In the genomic region with DNA sequence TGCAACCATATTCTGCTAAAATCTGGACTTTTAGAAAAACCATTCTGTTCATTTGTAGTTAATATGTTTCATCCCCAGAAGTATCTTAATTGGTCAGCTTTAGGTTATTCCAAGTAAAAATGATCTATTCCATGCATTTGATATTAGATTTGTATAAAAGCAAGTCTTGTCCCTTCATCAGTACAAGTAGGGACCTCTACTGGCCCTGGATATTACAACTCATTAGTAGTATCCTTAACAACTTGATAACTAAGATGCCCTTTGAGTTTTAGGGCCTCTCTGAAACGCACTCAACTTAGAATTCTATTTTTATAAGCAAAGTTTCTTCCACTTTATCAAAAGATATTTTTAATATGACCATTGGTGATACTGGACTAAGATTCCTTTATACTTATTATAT, we compare ENCODE assay signal across 15 cellular contexts. TPM values are rescaled to one million over a fixed set of nuclear protein-coding genes. Genes with fewer than 3 reads are reported as not detected.
DNase-seq lines count a peak whose midpoint lies in the region; FAIRE-seq and TF ChIP-seq lines count a peak whose summit lies in the region.
"Had no signal": no experiment of that assay in that cellular context is flagged by ENCODE, and none has a peak within 500 bp of the region (broad histone marks: within the 10 kb centered on the region; RNA-seq: fewer than 3 reads in every experiment).

No MANE protein-coding gene starts in this region.

- no peak for TF ChIP-seq POLR2A in endothelial cell of umbilical vein (IDR thresholded peaks at IDR 0.05; ENCODE audit: low read depth, low read length)
- no peak for TF ChIP-seq POLR2A in transverse colon (IDR thresholded peaks at IDR 0.05)

- H3K27ac ChIP-seq in endothelial cell of umbilical vein (ENCODE audit: insufficient read depth, low read depth, low read length) (no peak overlapping the region), transverse colon (no peak overlapping the region)
- H3K27ac ChIP-seq: left ventricle myocardium inferior, spleen had no signal

- no peak overlapping the region for H3K9ac ChIP-seq in endothelial cell of umbilical vein (replicated peaks; ENCODE audit: extremely low read depth, insufficient read depth, low read length)

- in situ Hi-C loops in transverse colon (cut with MboI; ENCODE audit: low pct_ligation_motif_present in 1 of 4, low pct_unique_long_range_greater_than_20kb in 1 of 4, low sequenced_read_pairs in 3 of 4), result no loop called here

- TF ChIP-seq CTCF in endothelial cell of umbilical vein (IDR thresholded peaks at IDR 0.05; ENCODE audit: extremely low read depth in 1 of 2, insufficient read depth in 1 of 2, low read depth in 1 of 2, low read length in 2 of 2) (no peak), transverse colon (IDR thresholded peaks at IDR 0.05) (no peak)

- no peak for FAIRE-seq in endothelial cell of umbilical vein (lab: Jason Lieb, UNC)

- no peak overlapping the region for H3K4me2 ChIP-seq in endothelial cell of umbilical vein (ENCODE audit: insufficient read depth, low read length)

- H4K20me1 ChIP-seq in endothelial cell of umbilical vein (replicated peaks; ENCODE audit: control insufficient read depth, extremely low read depth, insufficient read depth, low read length), result no peaks in the 10 kb centered on the region

- 83 to 92% methylated on average over 1 of the region's 1 CpG for WGBS in transverse colon (ENCODE audit: low coverage in 1 of 2), 2 donors

- POLR2A ChIA-PET in endothelial cell of umbilical vein (lab: Charles Lee), result no interaction called here

- H3K36me3 ChIP-seq in endothelial cell of umbilical vein (ENCODE audit: control insufficient read depth in 2 of 2, extremely low read depth in 1 of 2, insufficient read depth in 2 of 2, low read length in 2 of 2), result peaks cover 0 to 14% of the 10 kb centered on the region in 2 experiments
- H3K36me3 ChIP-seq in transverse colon, result peaks cover 0 to 21% (median 8%) of the 10 kb centered on the region in 4 donors

- dilution Hi-C loops in endothelial cell of umbilical vein (cut with MboI; ENCODE audit: extremely low pct_ligation_motif_present, low sequenced_read_pairs), result no loop called here

- no peaks in the 10 kb centered on the region for H3K9me3 ChIP-seq in endothelial cell of umbilical vein (replicated peaks; ENCODE audit: control insufficient read depth, insufficient read depth, low read length)
- no peaks in the 10 kb centered on the region for H3K9me3 ChIP-seq in transverse colon
- H3K9me3 ChIP-seq: left ventricle myocardium inferior, spleen had no signal

- DNase-seq in NCI-H82 (lab: John Stamatoyannopoulos, UW) (peak; percentile 16), NCI-H82 treated with DMSO at 0.1 percent for 48 hours (lab: John Stamatoyannopoulos, UW; ENCODE audit: unreplicated experiment) (no peak), RKO (ENCODE audit: low spot score) (peak; percentile 32), endothelial cell of umbilical vein (ENCODE audit: low read depth, low spot score) (peak; percentile 43), renal cortical epithelial cell (ENCODE audit: low read depth) (peak; percentile 31), epidermal melanocyte (ENCODE audit: insufficient read length, low spot score) (no peak), cerebellum (ENCODE audit: low spot score) (no peak), transverse colon (no peak)
- DNase-seq: activated gamma-delta T cell treated with Interleukin-2 at 50 U/mL for 16 hours; aorta; CD4-positive, alpha-beta memory T cell; left ventricle myocardium inferior; NCI-H1417; spleen; stimulated activated naive CD4-positive, alpha-beta T cell had no signal

- CTCF ChIA-PET in endothelial cell of umbilical vein (lab: Charles Lee), result interaction anchor here (0.7 to 1.6 kb wide), 3 partner anchors 40 to 350 kb away, joined by 3 to 7 read pairs (median 3); no protein-coding TSS in a partner anchor

- intact Hi-C loops in endothelial cell of umbilical vein (cut with micrococcal nuclease) (no loop called here), transverse colon (cut with DNase I; ENCODE audit: low total_unique reads) (no loop called here)

- H3K4me1 ChIP-seq in endothelial cell of umbilical vein (ENCODE audit: control insufficient read depth, extremely low read depth, insufficient read depth, low read length) (no peaks in the 10 kb centered on the region), transverse colon (no peaks in the 10 kb centered on the region)
- H3K4me1 ChIP-seq: left ventricle myocardium inferior, spleen had no signal

- no peak overlapping the region for H2AFZ ChIP-seq in endothelial cell of umbilical vein (ENCODE audit: low read depth, low read length)

- no TSS peak for BruUV-seq in endothelial cell of umbilical vein (replicated peaks; lab: Mats Ljungman, UMichigan)

- H3K4me3 ChIP-seq in endothelial cell of umbilical vein (replicated peaks in 1 of 3; ENCODE audit: insufficient read depth in 1 of 3, low read depth in 1 of 3, low read length in 3 of 3), result no peak overlapping the region
- no peak overlapping the region for H3K4me3 ChIP-seq in transverse colon
- H3K4me3 ChIP-seq: left ventricle myocardium inferior, spleen had no signal

- no peak for TF ChIP-seq EP300 in transverse colon (IDR thresholded peaks at IDR 0.05; ENCODE audit: low read depth)

- H3K27me3 ChIP-seq in endothelial cell of umbilical vein (ENCODE audit: control insufficient read depth in 2 of 2, insufficient read depth in 2 of 2, low read length in 2 of 2) (no peaks in the 10 kb centered on the region), transverse colon (no peaks in the 10 kb centered on the region)
- H3K27me3 ChIP-seq: spleen had no signal

- no peaks in the 10 kb centered on the region for H3K9me1 ChIP-seq in endothelial cell of umbilical vein (replicated peaks; ENCODE audit: control insufficient read depth, extremely low read depth, insufficient read depth, low read length)

- no peaks in the 10 kb centered on the region for H3K79me2 ChIP-seq in endothelial cell of umbilical vein (ENCODE audit: control insufficient read depth, insufficient read depth, low read length)

TF ChIP-seq in endothelial cell of umbilical vein, 7 proteins besides CTCF, POLR2A, EP300 and RAD21:
- TF ChIP-seq FOS (IDR thresholded peaks at IDR 0.05; ENCODE audit: borderline replicate concordance, insufficient read depth, low read length) (no peak), POLR2AphosphoS5 (IDR thresholded peaks at IDR 0.05; ENCODE audit: insufficient read depth, low read depth, low read length) (no peak), EZH2 (IDR thresholded peaks at IDR 0.05; ENCODE audit: borderline replicate concordance, low read depth, low read length, severe bottlenecking) (no peak), GATA2 (IDR thresholded peaks at IDR 0.05; ENCODE audit: insufficient read depth, insufficient read length, low read depth, low read length) (no peak), JUN (IDR thresholded peaks at IDR 0.05; ENCODE audit: borderline replicate concordance, insufficient read depth, insufficient read length, low read depth) (no peak), MYC (IDR thresholded peaks at IDR 0.05; ENCODE audit: low read depth, low read length) (no peak)
- TF ChIP-seq, protein P1, sequence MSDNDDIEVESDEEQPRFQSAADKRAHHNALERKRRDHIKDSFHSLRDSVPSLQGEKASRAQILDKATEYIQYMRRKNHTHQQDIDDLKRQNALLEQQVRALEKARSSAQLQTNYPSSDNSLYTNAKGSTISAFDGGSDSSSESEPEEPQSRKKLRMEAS (IDR thresholded peaks at IDR 0.05; ENCODE audit: insufficient read depth, insufficient read length), result no peak
TF ChIP-seq in endothelial cell of umbilical vein: peak in this region for 0.

RNA-seq across cellular contexts. Expression of a gene that starts 25.3 kb away (rescaled TPM):
- 89.2 and 103 TPM in 2 replicates for total RNA-seq in endothelial cell of umbilical vein
- polyA plus RNA-seq in endothelial cell of umbilical vein, result 299 and 328 TPM in 2 replicates
- polyA plus RNA-seq in endothelial cell of umbilical vein (2011; cell fraction: cytosol; rRNA removed), result 345 and 375 TPM in 2 replicates
- 94.5 and 108 TPM in 2 replicates for polyA plus RNA-seq in endothelial cell of umbilical vein (2011; cell fraction: nucleus; rRNA removed)
- polyA plus RNA-seq in endothelial cell of umbilical vein (2012), result 87.4 and 158 TPM in 2 replicates
- 433 and 503 TPM in 2 replicates for polyA minus RNA-seq in endothelial cell of umbilical vein
- polyA minus RNA-seq in endothelial cell of umbilical vein (2011; cell fraction: cytosol; rRNA and poly(A)+ RNA removed), result 98.9 TPM
- 73.8 and 125 TPM in 2 replicates for polyA minus RNA-seq in endothelial cell of umbilical vein (2011; cell fraction: nucleus; rRNA and poly(A)+ RNA removed)
- total RNA-seq in renal cortical epithelial cell, result 220 and 334 TPM in 2 replicates
- total RNA-seq in cerebellum, result 77.0 TPM
- 100 to 1,000 TPM in 2 of 4 donors, 10 to 100 TPM in 2; 36.3 to 149 (median 95.1) TPM for total RNA-seq in transverse colon

RNA-seq across cellular contexts. Expression of a gene that starts 31.3 kb away (rescaled TPM):
- 97.6 and 104 TPM in 2 replicates for total RNA-seq in endothelial cell of umbilical vein
- 55.3 and 85.2 TPM in 2 replicates for polyA plus RNA-seq in endothelial cell of umbilical vein
- polyA plus RNA-seq in endothelial cell of umbilical vein (2011; cell fraction: cytosol; rRNA removed), result 141 and 145 TPM in 2 replicates
- polyA plus RNA-seq in endothelial cell of umbilical vein (2011; cell fraction: nucleus; rRNA removed), result 119 and 137 TPM in 2 replicates
- 59.6 and 74.1 TPM in 2 replicates for polyA plus RNA-seq in endothelial cell of umbilical vein (2012)
- 70.2 and 78.8 TPM in 2 replicates for polyA minus RNA-seq in endothelial cell of umbilical vein
- polyA minus RNA-seq in endothelial cell of umbilical vein (2011; cell fraction: cytosol; rRNA and poly(A)+ RNA removed), result 80.3 TPM
- polyA minus RNA-seq in endothelial cell of umbilical vein (2011; cell fraction: nucleus; rRNA and poly(A)+ RNA removed), result 85.4 and 129 TPM in 2 replicates
- 148 and 187 TPM in 2 replicates for total RNA-seq in renal cortical epithelial cell
- total RNA-seq in cerebellum, result 124 TPM
- total RNA-seq in transverse colon, result 100 to 1,000 TPM in 1 of 4 donors, 10 to 100 TPM in 3; 20.9 to 132 (median 72.2) TPM

RNA-seq across cellular contexts. Expression of a gene that starts 31.6 kb away (rescaled TPM):
- total RNA-seq in endothelial cell of umbilical vein (81.7 and 82.0 TPM in 2 replicates), renal cortical epithelial cell (144 and 170 TPM in 2 replicates), cerebellum (73.7 TPM), transverse colon (100 to 1,000 TPM in 3 of 4 donors, 10 to 100 TPM in 1; 96.9 to 341 (median 275) TPM)
- 103 and 135 TPM in 2 replicates for polyA plus RNA-seq in endothelial cell of umbilical vein
- 49.2 and 72.4 TPM in 2 replicates for polyA plus RNA-seq in endothelial cell of umbilical vein (2011; cell fraction: cytosol; rRNA removed)
- polyA plus RNA-seq in endothelial cell of umbilical vein (2011; cell fraction: nucleus; rRNA removed), result 52.3 and 63.3 TPM in 2 replicates
- 71.0 and 81.6 TPM in 2 replicates for polyA plus RNA-seq in endothelial cell of umbilical vein (2012)
- polyA minus RNA-seq in endothelial cell of umbilical vein, result 43.5 and 53.5 TPM in 2 replicates
- polyA minus RNA-seq in endothelial cell of umbilical vein (2011; cell fraction: cytosol; rRNA and poly(A)+ RNA removed), result 151 TPM
- polyA minus RNA-seq in endothelial cell of umbilical vein (2011; cell fraction: nucleus; rRNA and poly(A)+ RNA removed), result 68.3 and 77.8 TPM in 2 replicates

Comparison
In these comparisons a context has a peak if more than half of its experiments do, and no peak if none do; other contexts are left out.
1. DNase-seq: peak in NCI-H82 (single experiment), RKO (single experiment), endothelial cell of umbilical vein (single experiment) and renal cortical epithelial cell (single experiment); none in NCI-H82 treated with DMSO at 0.1 percent for 48 hours (single experiment), epidermal melanocyte (single experiment), cerebellum (single experiment) and transverse colon (single experiment).